ENCODE assay signal across 1 cellular context in the genomic region with DNA sequence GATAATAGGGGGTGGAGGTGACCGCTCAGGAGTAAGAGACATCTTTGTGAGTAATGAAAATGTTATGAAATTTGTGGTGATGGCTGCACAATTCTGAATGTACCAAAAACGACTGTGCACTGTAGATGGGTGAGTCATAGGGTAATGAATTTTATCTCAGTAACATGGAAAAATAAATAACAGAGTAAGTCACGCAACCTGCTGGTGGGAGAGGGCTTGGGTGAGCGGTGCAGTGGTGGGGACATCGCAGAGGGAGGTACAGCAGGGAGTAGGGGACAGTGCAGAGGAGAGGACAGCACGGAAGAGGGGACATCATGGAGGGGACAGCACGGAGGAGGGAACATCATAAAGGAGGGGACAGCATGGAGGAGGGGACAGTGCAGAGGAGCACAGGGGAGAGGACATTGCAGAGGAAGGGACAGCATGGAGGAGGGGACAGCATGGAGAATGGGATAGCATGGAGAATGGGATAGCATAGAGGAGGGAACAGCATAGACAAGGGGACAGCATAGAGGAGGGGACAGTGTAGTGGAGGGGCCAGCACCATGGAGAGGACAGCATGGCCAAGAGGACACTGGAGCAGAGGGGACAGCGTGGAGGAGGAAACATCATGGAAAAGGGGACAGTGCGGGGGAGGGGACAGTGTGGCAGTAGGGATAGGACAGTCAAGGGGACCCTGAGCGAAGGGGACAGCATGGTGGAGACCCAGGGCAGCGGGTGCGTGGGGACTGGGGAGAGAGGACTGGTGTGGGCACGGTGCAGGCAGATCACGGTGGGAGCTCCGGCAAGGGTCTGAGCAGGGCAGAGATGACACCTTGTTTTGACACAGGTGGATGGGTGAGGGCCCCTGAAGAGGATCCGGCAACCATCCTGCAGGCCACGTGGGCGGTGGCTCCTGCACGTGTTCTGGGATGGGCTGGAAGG.
TF ChIP-seq lines count a peak whose summit lies in the region.

No MANE protein-coding gene starts in this region.

TF ChIP-seq in HEK293, 187 proteins besides CTCF, POLR2A, EP300 and RAD21 (continued from another document and continues in another):
- TF ChIP-seq, protein P1, sequence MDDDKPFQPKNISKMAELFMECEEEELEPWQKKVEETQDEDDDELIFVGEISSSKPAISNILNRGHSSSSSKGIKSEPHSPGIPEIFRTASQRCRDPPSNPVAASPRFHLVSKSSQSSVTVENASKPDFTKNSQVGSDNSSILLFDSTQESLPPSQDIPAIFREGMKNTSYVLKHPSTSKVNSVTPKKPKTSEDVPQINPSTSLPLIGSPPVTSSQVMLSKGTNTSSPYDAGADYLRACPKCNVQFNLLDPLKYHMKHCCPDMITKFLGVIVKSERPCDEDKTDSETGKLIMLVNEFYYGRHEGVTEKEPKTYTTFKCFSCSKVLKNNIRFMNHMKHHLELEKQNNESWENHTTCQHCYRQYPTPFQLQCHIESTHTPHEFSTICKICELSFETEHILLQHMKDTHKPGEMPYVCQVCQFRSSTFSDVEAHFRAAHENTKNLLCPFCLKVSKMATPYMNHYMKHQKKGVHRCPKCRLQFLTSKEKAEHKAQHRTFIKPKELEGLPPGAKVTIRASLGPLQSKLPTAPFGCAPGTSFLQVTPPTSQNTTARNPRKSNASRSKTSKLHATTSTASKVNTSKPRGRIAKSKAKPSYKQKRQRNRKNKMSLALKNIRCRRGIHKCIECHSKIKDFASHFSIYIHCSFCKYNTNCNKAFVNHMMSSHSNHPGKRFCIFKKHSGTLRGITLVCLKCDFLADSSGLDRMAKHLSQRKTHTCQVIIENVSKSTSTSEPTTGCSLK (tag by site-specific recombination; IDR thresholded peaks at IDR 0.05) = no peak
- TF ChIP-seq, protein P2, sequence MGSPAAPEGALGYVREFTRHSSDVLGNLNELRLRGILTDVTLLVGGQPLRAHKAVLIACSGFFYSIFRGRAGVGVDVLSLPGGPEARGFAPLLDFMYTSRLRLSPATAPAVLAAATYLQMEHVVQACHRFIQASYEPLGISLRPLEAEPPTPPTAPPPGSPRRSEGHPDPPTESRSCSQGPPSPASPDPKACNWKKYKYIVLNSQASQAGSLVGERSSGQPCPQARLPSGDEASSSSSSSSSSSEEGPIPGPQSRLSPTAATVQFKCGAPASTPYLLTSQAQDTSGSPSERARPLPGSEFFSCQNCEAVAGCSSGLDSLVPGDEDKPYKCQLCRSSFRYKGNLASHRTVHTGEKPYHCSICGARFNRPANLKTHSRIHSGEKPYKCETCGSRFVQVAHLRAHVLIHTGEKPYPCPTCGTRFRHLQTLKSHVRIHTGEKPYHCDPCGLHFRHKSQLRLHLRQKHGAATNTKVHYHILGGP (tag by site-specific recombination; IDR thresholded peaks at IDR 0.05) = no peak
- no peak for TF ChIP-seq SALL2 (tag by site-specific recombination; IDR thresholded peaks at IDR 0.05; ENCODE audit: borderline replicate concordance)
- TF ChIP-seq ZSCAN23 (tag by site-specific recombination; IDR thresholded peaks at IDR 0.05) = no peak
- peak; percentile 90 for TF ChIP-seq ZNF366 (tag by site-specific recombination; conservative IDR thresholded peaks at IDR 0.05)
- no peak for TF ChIP-seq ZNF580 (tag by site-specific recombination; IDR thresholded peaks at IDR 0.05)
- peak; percentile 83 for TF ChIP-seq ZNF843 (tag by site-specific recombination; IDR thresholded peaks at IDR 0.05)
- TF ChIP-seq, protein P3, sequence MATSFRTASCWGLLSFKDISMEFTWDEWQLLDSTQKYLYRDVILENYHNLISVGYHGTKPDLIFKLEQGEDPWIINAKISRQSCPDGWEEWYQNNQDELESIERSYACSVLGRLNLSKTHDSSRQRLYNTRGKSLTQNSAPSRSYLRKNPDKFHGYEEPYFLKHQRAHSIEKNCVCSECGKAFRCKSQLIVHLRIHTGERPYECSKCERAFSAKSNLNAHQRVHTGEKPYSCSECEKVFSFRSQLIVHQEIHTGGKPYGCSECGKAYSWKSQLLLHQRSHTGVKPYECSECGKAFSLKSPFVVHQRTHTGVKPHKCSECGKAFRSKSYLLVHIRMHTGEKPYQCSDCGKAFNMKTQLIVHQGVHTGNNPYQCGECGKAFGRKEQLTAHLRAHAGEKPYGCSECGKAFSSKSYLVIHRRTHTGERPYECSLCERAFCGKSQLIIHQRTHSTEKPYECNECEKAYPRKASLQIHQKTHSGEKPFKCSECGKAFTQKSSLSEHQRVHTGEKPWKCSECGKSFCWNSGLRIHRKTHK (tag by site-specific recombination; IDR thresholded peaks at IDR 0.05) = no peak
- no peak for TF ChIP-seq ZNF112 (tag by site-specific recombination; IDR thresholded peaks at IDR 0.05)
- no peak for TF ChIP-seq ZNF19 (tag by site-specific recombination; IDR thresholded peaks at IDR 0.05; ENCODE audit: low read depth)
- no peak for TF ChIP-seq RBAK (tag by site-specific recombination; IDR thresholded peaks at IDR 0.05)
- TF ChIP-seq ZNF2 (tag by site-specific recombination; IDR thresholded peaks at IDR 0.05) = peak; percentile 90
- TF ChIP-seq, protein P4, sequence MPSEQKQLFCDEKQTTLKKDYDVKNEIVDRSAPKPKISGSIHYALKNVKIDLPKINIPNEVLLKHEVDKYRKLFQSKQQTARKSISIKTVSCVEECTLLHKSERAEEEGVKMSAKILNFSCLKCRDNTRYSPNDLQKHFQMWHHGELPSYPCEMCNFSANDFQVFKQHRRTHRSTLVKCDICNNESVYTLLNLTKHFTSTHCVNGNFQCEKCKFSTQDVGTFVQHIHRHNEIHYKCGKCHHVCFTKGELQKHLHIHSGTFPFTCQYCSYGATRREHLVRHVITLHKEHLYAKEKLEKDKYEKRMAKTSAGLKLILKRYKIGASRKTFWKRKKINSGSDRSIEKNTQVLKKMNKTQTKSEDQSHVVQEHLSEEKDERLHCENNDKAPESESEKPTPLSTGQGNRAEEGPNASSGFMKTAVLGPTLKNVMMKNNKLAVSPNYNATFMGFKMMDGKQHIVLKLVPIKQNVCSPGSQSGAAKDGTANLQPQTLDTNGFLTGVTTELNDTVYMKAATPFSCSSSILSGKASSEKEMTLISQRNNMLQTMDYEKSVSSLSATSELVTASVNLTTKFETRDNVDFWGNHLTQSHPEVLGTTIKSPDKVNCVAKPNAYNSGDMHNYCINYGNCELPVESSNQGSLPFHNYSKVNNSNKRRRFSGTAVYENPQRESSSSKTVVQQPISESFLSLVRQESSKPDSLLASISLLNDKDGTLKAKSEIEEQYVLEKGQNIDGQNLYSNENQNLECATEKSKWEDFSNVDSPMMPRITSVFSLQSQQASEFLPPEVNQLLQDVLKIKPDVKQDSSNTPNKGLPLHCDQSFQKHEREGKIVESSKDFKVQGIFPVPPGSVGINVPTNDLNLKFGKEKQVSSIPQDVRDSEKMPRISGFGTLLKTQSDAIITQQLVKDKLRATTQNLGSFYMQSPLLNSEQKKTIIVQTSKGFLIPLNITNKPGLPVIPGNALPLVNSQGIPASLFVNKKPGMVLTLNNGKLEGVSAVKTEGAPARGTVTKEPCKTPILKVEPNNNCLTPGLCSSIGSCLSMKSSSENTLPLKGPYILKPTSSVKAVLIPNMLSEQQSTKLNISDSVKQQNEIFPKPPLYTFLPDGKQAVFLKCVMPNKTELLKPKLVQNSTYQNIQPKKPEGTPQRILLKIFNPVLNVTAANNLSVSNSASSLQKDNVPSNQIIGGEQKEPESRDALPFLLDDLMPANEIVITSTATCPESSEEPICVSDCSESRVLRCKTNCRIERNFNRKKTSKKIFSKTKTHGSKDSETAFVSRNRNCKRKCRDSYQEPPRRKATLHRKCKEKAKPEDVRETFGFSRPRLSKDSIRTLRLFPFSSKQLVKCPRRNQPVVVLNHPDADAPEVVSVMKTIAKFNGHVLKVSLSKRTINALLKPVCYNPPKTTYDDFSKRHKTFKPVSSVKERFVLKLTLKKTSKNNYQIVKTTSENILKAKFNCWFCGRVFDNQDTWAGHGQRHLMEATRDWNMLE (tag by site-specific recombination; conservative IDR thresholded peaks at IDR 0.05; ENCODE audit: low read depth) = peak; percentile 31
- TF ChIP-seq ZNF704 (tag by site-specific recombination; IDR thresholded peaks at IDR 0.05) = no peak
- no peak for TF ChIP-seq ZNF560 (tag by site-specific recombination; IDR thresholded peaks at IDR 0.05; ENCODE audit: borderline replicate concordance)
- TF ChIP-seq MEIS1 (CRISPR knock-in tag; IDR thresholded peaks at IDR 0.05; ENCODE audit: borderline replicate concordance) = no peak
- no peak for TF ChIP-seq HOXA7 (CRISPR knock-in tag; IDR thresholded peaks at IDR 0.05; ENCODE audit: borderline replicate concordance)
- peak; percentile 43 for TF ChIP-seq KLF8 (tag by site-specific recombination; IDR thresholded peaks at IDR 0.05)
- no peak for TF ChIP-seq ZNF354C (tag by site-specific recombination; IDR thresholded peaks at IDR 0.05; ENCODE audit: borderline replicate concordance, low read depth)
- TF ChIP-seq ZNF776 (tag by site-specific recombination; IDR thresholded peaks at IDR 0.05; ENCODE audit: borderline replicate concordance) = no peak
- no peak for TF ChIP-seq KLF10 (tag by site-specific recombination; IDR thresholded peaks at IDR 0.05)
- TF ChIP-seq ZNF701 (tag by site-specific recombination; IDR thresholded peaks at IDR 0.05) = no peak; the same call in 1 of the 2 replicates
- no peak for TF ChIP-seq ZNF146 (tag by site-specific recombination; IDR thresholded peaks at IDR 0.05)
- TF ChIP-seq ZNF211 (tag by site-specific recombination; IDR thresholded peaks at IDR 0.05; ENCODE audit: low read depth) = no peak
- no peak for TF ChIP-seq PBX3 (CRISPR knock-in tag; IDR thresholded peaks at IDR 0.05)
- TF ChIP-seq ZNF324 (tag by site-specific recombination; IDR thresholded peaks at IDR 0.05) = 0 out of 2 replicates have a peak, but pooled peaks have one; percentile 53
- 0 out of 2 replicates have a peak, but pooled peaks have one; percentile 31 for TF ChIP-seq ZNF133 (tag by site-specific recombination; IDR thresholded peaks at IDR 0.05)
- no peak; the same call in 1 of the 2 replicates for TF ChIP-seq ZBTB7A (tag by site-specific recombination; IDR thresholded peaks at IDR 0.05; ENCODE audit: low read depth)
- TF ChIP-seq SCRT1 (tag by site-specific recombination; IDR thresholded peaks at IDR 0.05; ENCODE audit: borderline replicate concordance) = no peak
- peak; percentile 75 for TF ChIP-seq ZNF629 (tag by site-specific recombination; IDR thresholded peaks at IDR 0.05)
- TF ChIP-seq ZNF302 (tag by site-specific recombination; IDR thresholded peaks at IDR 0.05; ENCODE audit: low read depth) = no peak
- TF ChIP-seq ZNF24 (tag by site-specific recombination; IDR thresholded peaks at IDR 0.05) = peak; percentile 76
- TF ChIP-seq ZNF791 (tag by site-specific recombination; IDR thresholded peaks at IDR 0.05) = no peak
- TF ChIP-seq ZNF501 (tag by site-specific recombination; IDR thresholded peaks at IDR 0.05) = no peak
- TF ChIP-seq, protein P5, sequence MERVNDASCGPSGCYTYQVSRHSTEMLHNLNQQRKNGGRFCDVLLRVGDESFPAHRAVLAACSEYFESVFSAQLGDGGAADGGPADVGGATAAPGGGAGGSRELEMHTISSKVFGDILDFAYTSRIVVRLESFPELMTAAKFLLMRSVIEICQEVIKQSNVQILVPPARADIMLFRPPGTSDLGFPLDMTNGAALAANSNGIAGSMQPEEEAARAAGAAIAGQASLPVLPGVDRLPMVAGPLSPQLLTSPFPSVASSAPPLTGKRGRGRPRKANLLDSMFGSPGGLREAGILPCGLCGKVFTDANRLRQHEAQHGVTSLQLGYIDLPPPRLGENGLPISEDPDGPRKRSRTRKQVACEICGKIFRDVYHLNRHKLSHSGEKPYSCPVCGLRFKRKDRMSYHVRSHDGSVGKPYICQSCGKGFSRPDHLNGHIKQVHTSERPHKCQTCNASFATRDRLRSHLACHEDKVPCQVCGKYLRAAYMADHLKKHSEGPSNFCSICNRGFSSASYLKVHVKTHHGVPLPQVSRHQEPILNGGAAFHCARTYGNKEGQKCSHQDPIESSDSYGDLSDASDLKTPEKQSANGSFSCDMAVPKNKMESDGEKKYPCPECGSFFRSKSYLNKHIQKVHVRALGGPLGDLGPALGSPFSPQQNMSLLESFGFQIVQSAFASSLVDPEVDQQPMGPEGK (tag by site-specific recombination; IDR thresholded peaks at IDR 0.05) = peak; percentile 90; the same call in 1 of the 2 replicates
- TF ChIP-seq GLI4 (tag by site-specific recombination; IDR thresholded peaks at IDR 0.05) = no peak
- TF ChIP-seq ZNF521 (tag by site-specific recombination; IDR thresholded peaks at IDR 0.05) = no peak
- TF ChIP-seq ZNF473 (tag by site-specific recombination; IDR thresholded peaks at IDR 0.05) = no peak
- TF ChIP-seq ZNF513 (tag by site-specific recombination; IDR thresholded peaks at IDR 0.05) = no peak
- no peak for TF ChIP-seq ZNF514 (tag by site-specific recombination; IDR thresholded peaks at IDR 0.05)
- TF ChIP-seq ZFP69B (tag by site-specific recombination; IDR thresholded peaks at IDR 0.05) = peak; percentile 67; the same call in 1 of the 2 replicates
- TF ChIP-seq ZNF777 (tag by site-specific recombination; IDR thresholded peaks at IDR 0.05; ENCODE audit: borderline replicate concordance) = no peak
- no peak for TF ChIP-seq KLF16 (tag by site-specific recombination; IDR thresholded peaks at IDR 0.05)
